Comparison of ENCODE assay signal across 1 cellular context in the genomic region with DNA sequence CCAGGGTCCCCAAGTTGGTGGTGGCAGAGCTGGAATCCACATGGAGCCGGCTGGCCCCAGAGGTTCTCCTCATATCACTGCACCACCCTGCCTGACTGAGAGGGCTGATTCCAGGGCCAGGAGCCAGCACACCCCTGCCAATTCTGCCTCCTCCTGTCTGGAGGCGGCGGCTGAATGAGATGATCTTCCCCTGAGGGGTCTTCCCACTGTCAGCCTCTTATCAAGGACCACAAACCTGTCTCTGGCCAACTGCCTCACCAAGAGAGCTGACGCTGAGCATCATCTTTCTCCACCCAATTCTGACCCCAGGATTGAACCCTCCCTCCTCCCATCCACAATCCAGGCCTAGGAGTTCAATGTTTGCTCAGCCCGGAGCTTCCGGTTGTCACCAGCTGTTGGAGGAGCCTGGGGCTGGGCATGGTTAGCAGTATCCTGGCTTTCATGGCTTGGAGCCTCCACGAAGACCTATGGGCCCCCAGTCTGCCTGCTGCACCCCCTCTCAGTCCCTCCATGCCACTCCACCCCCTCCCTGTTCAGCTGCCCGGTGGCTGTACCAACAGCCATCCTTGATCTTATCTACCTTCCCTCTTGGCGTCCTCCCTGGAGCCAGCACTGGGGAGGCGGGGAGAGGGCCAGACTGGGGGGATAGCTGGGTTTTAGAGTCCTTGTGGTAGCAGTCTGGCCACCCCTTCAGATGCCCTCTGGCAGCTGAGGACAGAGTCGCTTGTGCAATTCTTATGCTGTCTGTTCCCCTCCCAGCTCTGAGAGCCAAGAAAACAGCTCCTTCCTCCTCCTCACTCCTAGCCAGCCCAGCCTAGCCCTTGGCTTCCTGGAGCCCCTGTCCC.
A peak's percentile ranks its signal among the peaks of the same experiment; 100 is the strongest.
TF ChIP-seq lines count a peak whose summit lies in the region.

No MANE protein-coding gene starts in this region.

TF ChIP-seq in SK-N-SH, 30 proteins besides CTCF, POLR2A, EP300 and RAD21 (continued from another document):
- TF ChIP-seq SIN3A (IDR thresholded peaks at IDR 0.05; ENCODE audit: borderline replicate concordance, low read depth, low read length) = 0 out of 2 replicates have a peak, but pooled peaks have one; percentile 25
- TF ChIP-seq ELF1 (IDR thresholded peaks at IDR 0.05) = 0 out of 2 replicates have a peak, but pooled peaks have one; percentile 26
- TF ChIP-seq MXI1 (IDR thresholded peaks at IDR 0.05; ENCODE audit: low read depth, low read length) = 0 out of 2 replicates have a peak, but pooled peaks have one; percentile 11
- TF ChIP-seq EZH2phosphoT487 (IDR thresholded peaks at IDR 0.05; ENCODE audit: borderline replicate concordance, low read depth) = no peak
- peak; percentile 79; the same call in 1 of the 2 replicates for TF ChIP-seq RXRA (IDR thresholded peaks at IDR 0.05; ENCODE audit: borderline replicate concordance, low read depth)
- TF ChIP-seq YY1 (IDR thresholded peaks at IDR 0.05; ENCODE audit: low read depth) = peak; percentile 59; the same call in 1 of the 2 replicates
- TF ChIP-seq JUND (IDR thresholded peaks at IDR 0.05) = no peak; the same call in 1 of the 2 replicates
- no peak; the same call in 1 of the 2 replicates for TF ChIP-seq POLR2AphosphoS5 (IDR thresholded peaks at IDR 0.05; ENCODE audit: low read depth, low read length)
- no peak for TF ChIP-seq FOXM1 (IDR thresholded peaks at IDR 0.05; ENCODE audit: low read depth)
- TF ChIP-seq, protein P1, sequence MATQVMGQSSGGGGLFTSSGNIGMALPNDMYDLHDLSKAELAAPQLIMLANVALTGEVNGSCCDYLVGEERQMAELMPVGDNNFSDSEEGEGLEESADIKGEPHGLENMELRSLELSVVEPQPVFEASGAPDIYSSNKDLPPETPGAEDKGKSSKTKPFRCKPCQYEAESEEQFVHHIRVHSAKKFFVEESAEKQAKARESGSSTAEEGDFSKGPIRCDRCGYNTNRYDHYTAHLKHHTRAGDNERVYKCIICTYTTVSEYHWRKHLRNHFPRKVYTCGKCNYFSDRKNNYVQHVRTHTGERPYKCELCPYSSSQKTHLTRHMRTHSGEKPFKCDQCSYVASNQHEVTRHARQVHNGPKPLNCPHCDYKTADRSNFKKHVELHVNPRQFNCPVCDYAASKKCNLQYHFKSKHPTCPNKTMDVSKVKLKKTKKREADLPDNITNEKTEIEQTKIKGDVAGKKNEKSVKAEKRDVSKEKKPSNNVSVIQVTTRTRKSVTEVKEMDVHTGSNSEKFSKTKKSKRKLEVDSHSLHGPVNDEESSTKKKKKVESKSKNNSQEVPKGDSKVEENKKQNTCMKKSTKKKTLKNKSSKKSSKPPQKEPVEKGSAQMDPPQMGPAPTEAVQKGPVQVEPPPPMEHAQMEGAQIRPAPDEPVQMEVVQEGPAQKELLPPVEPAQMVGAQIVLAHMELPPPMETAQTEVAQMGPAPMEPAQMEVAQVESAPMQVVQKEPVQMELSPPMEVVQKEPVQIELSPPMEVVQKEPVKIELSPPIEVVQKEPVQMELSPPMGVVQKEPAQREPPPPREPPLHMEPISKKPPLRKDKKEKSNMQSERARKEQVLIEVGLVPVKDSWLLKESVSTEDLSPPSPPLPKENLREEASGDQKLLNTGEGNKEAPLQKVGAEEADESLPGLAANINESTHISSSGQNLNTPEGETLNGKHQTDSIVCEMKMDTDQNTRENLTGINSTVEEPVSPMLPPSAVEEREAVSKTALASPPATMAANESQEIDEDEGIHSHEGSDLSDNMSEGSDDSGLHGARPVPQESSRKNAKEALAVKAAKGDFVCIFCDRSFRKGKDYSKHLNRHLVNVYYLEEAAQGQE (IDR thresholded peaks at IDR 0.05; ENCODE audit: low read depth, low read length) = no peak; the same call in 1 of the 2 replicates
- no peak for TF ChIP-seq RFX5 (IDR thresholded peaks at IDR 0.05; ENCODE audit: low read length)
- no peak for TF ChIP-seq GABPA (IDR thresholded peaks at IDR 0.05; ENCODE audit: low read depth)
- TF ChIP-seq, protein P2, sequence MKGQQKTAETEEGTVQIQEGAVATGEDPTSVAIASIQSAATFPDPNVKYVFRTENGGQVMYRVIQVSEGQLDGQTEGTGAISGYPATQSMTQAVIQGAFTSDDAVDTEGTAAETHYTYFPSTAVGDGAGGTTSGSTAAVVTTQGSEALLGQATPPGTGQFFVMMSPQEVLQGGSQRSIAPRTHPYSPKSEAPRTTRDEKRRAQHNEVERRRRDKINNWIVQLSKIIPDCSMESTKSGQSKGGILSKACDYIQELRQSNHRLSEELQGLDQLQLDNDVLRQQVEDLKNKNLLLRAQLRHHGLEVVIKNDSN (IDR thresholded peaks at IDR 0.05; ENCODE audit: borderline replicate concordance, low read depth) = no peak
- no peak for TF ChIP-seq NRF1 (IDR thresholded peaks at IDR 0.05; ENCODE audit: low read depth, low read length)
- peak; percentile 44; the same call in 1 of the 2 replicates for TF ChIP-seq TEAD4 (IDR thresholded peaks at IDR 0.05; ENCODE audit: borderline replicate concordance, insufficient read depth)
- TF ChIP-seq, protein P3, sequence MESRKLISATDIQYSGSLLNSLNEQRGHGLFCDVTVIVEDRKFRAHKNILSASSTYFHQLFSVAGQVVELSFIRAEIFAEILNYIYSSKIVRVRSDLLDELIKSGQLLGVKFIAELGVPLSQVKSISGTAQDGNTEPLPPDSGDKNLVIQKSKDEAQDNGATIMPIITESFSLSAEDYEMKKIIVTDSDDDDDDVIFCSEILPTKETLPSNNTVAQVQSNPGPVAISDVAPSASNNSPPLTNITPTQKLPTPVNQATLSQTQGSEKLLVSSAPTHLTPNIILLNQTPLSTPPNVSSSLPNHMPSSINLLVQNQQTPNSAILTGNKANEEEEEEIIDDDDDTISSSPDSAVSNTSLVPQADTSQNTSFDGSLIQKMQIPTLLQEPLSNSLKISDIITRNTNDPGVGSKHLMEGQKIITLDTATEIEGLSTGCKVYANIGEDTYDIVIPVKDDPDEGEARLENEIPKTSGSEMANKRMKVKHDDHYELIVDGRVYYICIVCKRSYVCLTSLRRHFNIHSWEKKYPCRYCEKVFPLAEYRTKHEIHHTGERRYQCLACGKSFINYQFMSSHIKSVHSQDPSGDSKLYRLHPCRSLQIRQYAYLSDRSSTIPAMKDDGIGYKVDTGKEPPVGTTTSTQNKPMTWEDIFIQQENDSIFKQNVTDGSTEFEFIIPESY (IDR thresholded peaks at IDR 0.05; ENCODE audit: borderline replicate concordance, low read depth) = no peak
- no peak for TF ChIP-seq TAF1 (IDR thresholded peaks at IDR 0.05; ENCODE audit: borderline replicate concordance, low read depth, low read length)
- TF ChIP-seq, protein P4, sequence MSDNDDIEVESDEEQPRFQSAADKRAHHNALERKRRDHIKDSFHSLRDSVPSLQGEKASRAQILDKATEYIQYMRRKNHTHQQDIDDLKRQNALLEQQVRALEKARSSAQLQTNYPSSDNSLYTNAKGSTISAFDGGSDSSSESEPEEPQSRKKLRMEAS (IDR thresholded peaks at IDR 0.05; ENCODE audit: low read depth) = peak; percentile 76; the same call in 1 of the 2 replicates
- peak; percentile 9; the same call in 1 of the 2 replicates for TF ChIP-seq RCOR1 (IDR thresholded peaks at IDR 0.05; ENCODE audit: low read length)
- TF ChIP-seq CHD2 (IDR thresholded peaks at IDR 0.05; ENCODE audit: low read length, partially characterized antibody) = no peak
- no peak for TF ChIP-seq FOSL2 (IDR thresholded peaks at IDR 0.05; ENCODE audit: borderline replicate concordance, low read depth)
- TF ChIP-seq, protein P5, sequence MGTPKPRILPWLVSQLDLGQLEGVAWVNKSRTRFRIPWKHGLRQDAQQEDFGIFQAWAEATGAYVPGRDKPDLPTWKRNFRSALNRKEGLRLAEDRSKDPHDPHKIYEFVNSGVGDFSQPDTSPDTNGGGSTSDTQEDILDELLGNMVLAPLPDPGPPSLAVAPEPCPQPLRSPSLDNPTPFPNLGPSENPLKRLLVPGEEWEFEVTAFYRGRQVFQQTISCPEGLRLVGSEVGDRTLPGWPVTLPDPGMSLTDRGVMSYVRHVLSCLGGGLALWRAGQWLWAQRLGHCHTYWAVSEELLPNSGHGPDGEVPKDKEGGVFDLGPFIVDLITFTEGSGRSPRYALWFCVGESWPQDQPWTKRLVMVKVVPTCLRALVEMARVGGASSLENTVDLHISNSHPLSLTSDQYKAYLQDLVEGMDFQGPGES (IDR thresholded peaks at IDR 0.05; ENCODE audit: low read depth, low read length) = no peak
- TF ChIP-seq GATA2 (CRISPR knock-in tag; IDR thresholded peaks at IDR 0.05) = peak; percentile 91
- TF ChIP-seq, protein P6, sequence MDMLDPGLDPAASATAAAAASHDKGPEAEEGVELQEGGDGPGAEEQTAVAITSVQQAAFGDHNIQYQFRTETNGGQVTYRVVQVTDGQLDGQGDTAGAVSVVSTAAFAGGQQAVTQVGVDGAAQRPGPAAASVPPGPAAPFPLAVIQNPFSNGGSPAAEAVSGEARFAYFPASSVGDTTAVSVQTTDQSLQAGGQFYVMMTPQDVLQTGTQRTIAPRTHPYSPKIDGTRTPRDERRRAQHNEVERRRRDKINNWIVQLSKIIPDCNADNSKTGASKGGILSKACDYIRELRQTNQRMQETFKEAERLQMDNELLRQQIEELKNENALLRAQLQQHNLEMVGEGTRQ (IDR thresholded peaks at IDR 0.05; ENCODE audit: borderline replicate concordance, low read depth, low read length) = no peak
- peak; percentile 73 for TF ChIP-seq NFIC (IDR thresholded peaks at IDR 0.05; ENCODE audit: borderline replicate concordance)
- no peak for TF ChIP-seq SMC3 (IDR thresholded peaks at IDR 0.05; ENCODE audit: low read depth, low read length)
- TF ChIP-seq MEF2A (IDR thresholded peaks at IDR 0.05; ENCODE audit: borderline replicate concordance, low read depth) = no peak
- TF ChIP-seq, protein P7, sequence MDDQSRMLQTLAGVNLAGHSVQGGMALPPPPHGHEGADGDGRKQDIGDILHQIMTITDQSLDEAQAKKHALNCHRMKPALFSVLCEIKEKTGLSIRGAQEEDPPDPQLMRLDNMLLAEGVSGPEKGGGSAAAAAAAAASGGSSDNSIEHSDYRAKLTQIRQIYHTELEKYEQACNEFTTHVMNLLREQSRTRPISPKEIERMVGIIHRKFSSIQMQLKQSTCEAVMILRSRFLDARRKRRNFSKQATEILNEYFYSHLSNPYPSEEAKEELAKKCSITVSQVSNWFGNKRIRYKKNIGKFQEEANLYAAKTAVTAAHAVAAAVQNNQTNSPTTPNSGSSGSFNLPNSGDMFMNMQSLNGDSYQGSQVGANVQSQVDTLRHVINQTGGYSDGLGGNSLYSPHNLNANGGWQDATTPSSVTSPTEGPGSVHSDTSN (IDR thresholded peaks at IDR 0.05) = peak; percentile 52
- peak; percentile 74 for TF ChIP-seq TCF12 (IDR thresholded peaks at IDR 0.05)
